Comparison of ENCODE assay signal across 1 cellular context in the genomic region with DNA sequence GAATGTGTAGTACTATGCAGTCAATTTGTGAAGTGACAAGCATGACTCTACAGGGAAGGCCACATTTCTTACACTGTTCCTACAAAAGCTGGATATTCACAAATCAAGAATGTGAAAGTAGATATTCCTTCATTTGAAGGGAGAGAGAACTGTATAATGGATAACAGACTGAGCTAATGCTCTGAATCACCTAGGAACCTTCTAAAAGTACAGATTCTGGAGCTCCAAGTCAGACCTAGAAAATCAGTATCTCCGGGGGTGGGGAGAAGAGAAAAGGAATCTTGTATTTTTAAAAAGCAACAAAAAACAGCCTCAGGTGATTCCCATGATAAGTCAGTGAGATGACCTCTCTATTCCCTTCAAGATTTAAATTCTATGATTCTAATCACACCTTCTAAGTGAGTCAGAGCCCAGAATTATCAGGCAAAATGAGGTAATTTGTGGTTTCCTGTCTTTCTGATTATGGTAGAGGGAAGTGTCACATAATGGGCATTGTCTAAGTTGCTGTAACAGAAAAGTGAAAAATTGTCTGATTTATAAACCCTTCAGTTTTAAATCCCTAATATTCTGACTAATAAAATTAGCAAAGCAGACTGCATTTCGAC.
A peak's percentile ranks its signal among the peaks of the same experiment; 100 is the strongest.
TF ChIP-seq lines count a peak whose summit lies in the region.

No MANE protein-coding gene starts in this region.

TF ChIP-seq in K562, 482 proteins besides CTCF, POLR2A, EP300 and RAD21 (continued from another document):
- TF ChIP-seq, protein P1, sequence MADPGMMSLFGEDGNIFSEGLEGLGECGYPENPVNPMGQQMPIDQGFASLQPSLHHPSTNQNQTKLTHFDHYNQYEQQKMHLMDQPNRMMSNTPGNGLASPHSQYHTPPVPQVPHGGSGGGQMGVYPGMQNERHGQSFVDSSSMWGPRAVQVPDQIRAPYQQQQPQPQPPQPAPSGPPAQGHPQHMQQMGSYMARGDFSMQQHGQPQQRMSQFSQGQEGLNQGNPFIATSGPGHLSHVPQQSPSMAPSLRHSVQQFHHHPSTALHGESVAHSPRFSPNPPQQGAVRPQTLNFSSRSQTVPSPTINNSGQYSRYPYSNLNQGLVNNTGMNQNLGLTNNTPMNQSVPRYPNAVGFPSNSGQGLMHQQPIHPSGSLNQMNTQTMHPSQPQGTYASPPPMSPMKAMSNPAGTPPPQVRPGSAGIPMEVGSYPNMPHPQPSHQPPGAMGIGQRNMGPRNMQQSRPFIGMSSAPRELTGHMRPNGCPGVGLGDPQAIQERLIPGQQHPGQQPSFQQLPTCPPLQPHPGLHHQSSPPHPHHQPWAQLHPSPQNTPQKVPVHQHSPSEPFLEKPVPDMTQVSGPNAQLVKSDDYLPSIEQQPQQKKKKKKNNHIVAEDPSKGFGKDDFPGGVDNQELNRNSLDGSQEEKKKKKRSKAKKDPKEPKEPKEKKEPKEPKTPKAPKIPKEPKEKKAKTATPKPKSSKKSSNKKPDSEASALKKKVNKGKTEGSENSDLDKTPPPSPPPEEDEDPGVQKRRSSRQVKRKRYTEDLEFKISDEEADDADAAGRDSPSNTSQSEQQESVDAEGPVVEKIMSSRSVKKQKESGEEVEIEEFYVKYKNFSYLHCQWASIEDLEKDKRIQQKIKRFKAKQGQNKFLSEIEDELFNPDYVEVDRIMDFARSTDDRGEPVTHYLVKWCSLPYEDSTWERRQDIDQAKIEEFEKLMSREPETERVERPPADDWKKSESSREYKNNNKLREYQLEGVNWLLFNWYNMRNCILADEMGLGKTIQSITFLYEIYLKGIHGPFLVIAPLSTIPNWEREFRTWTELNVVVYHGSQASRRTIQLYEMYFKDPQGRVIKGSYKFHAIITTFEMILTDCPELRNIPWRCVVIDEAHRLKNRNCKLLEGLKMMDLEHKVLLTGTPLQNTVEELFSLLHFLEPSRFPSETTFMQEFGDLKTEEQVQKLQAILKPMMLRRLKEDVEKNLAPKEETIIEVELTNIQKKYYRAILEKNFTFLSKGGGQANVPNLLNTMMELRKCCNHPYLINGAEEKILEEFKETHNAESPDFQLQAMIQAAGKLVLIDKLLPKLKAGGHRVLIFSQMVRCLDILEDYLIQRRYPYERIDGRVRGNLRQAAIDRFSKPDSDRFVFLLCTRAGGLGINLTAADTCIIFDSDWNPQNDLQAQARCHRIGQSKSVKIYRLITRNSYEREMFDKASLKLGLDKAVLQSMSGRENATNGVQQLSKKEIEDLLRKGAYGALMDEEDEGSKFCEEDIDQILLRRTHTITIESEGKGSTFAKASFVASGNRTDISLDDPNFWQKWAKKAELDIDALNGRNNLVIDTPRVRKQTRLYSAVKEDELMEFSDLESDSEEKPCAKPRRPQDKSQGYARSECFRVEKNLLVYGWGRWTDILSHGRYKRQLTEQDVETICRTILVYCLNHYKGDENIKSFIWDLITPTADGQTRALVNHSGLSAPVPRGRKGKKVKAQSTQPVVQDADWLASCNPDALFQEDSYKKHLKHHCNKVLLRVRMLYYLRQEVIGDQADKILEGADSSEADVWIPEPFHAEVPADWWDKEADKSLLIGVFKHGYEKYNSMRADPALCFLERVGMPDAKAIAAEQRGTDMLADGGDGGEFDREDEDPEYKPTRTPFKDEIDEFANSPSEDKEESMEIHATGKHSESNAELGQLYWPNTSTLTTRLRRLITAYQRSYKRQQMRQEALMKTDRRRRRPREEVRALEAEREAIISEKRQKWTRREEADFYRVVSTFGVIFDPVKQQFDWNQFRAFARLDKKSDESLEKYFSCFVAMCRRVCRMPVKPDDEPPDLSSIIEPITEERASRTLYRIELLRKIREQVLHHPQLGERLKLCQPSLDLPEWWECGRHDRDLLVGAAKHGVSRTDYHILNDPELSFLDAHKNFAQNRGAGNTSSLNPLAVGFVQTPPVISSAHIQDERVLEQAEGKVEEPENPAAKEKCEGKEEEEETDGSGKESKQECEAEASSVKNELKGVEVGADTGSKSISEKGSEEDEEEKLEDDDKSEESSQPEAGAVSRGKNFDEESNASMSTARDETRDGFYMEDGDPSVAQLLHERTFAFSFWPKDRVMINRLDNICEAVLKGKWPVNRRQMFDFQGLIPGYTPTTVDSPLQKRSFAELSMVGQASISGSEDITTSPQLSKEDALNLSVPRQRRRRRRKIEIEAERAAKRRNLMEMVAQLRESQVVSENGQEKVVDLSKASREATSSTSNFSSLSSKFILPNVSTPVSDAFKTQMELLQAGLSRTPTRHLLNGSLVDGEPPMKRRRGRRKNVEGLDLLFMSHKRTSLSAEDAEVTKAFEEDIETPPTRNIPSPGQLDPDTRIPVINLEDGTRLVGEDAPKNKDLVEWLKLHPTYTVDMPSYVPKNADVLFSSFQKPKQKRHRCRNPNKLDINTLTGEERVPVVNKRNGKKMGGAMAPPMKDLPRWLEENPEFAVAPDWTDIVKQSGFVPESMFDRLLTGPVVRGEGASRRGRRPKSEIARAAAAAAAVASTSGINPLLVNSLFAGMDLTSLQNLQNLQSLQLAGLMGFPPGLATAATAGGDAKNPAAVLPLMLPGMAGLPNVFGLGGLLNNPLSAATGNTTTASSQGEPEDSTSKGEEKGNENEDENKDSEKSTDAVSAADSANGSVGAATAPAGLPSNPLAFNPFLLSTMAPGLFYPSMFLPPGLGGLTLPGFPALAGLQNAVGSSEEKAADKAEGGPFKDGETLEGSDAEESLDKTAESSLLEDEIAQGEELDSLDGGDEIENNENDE (IDR thresholded peaks at IDR 0.05; ENCODE audit: low read depth, low read length): no peak
- no peak for TF ChIP-seq ADNP (tag; IDR thresholded peaks at IDR 0.05)
- no peak for TF ChIP-seq RNF2 (IDR thresholded peaks at IDR 0.05)
- no peak for TF ChIP-seq ETV5 (CRISPR knock-in tag; IDR thresholded peaks at IDR 0.05; ENCODE audit: low read depth)
- TF ChIP-seq, protein P2, sequence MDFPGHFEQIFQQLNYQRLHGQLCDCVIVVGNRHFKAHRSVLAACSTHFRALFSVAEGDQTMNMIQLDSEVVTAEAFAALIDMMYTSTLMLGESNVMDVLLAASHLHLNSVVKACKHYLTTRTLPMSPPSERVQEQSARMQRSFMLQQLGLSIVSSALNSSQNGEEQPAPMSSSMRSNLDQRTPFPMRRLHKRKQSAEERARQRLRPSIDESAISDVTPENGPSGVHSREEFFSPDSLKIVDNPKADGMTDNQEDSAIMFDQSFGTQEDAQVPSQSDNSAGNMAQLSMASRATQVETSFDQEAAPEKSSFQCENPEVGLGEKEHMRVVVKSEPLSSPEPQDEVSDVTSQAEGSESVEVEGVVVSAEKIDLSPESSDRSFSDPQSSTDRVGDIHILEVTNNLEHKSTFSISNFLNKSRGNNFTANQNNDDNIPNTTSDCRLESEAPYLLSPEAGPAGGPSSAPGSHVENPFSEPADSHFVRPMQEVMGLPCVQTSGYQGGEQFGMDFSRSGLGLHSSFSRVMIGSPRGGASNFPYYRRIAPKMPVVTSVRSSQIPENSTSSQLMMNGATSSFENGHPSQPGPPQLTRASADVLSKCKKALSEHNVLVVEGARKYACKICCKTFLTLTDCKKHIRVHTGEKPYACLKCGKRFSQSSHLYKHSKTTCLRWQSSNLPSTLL (IDR thresholded peaks at IDR 0.05): no peak
- TF ChIP-seq SAFB (IDR thresholded peaks at IDR 0.05; ENCODE audit: borderline replicate concordance, low read depth, low read length): no peak
- TF ChIP-seq, protein P3, sequence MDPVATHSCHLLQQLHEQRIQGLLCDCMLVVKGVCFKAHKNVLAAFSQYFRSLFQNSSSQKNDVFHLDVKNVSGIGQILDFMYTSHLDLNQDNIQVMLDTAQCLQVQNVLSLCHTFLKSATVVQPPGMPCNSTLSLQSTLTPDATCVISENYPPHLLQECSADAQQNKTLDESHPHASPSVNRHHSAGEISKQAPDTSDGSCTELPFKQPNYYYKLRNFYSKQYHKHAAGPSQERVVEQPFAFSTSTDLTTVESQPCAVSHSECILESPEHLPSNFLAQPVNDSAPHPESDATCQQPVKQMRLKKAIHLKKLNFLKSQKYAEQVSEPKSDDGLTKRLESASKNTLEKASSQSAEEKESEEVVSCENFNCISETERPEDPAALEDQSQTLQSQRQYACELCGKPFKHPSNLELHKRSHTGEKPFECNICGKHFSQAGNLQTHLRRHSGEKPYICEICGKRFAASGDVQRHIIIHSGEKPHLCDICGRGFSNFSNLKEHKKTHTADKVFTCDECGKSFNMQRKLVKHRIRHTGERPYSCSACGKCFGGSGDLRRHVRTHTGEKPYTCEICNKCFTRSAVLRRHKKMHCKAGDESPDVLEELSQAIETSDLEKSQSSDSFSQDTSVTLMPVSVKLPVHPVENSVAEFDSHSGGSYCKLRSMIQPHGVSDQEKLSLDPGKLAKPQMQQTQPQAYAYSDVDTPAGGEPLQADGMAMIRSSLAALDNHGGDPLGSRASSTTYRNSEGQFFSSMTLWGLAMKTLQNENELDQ (CRISPR knock-in tag; IDR thresholded peaks at IDR 0.05; ENCODE audit: borderline replicate concordance): no peak
- no peak for TF ChIP-seq BHLHE40 (IDR thresholded peaks at IDR 0.05; ENCODE audit: low read length)
- TF ChIP-seq, protein P4, sequence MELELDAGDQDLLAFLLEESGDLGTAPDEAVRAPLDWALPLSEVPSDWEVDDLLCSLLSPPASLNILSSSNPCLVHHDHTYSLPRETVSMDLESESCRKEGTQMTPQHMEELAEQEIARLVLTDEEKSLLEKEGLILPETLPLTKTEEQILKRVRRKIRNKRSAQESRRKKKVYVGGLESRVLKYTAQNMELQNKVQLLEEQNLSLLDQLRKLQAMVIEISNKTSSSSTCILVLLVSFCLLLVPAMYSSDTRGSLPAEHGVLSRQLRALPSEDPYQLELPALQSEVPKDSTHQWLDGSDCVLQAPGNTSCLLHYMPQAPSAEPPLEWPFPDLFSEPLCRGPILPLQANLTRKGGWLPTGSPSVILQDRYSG (tag; conservative IDR thresholded peaks at IDR 0.05; ENCODE audit: low read depth): no peak
- no peak for TF ChIP-seq KLF10 (CRISPR knock-in tag; IDR thresholded peaks at IDR 0.05)
- TF ChIP-seq ZNF133 (CRISPR knock-in tag; IDR thresholded peaks at IDR 0.05): no peak
- no peak for TF ChIP-seq CREM (IDR thresholded peaks at IDR 0.05; ENCODE audit: low read depth)
- TF ChIP-seq ZNF197 (CRISPR knock-in tag; IDR thresholded peaks at IDR 0.05; ENCODE audit: low read depth): no peak
- TF ChIP-seq SIN3A (IDR thresholded peaks at IDR 0.05; ENCODE audit: borderline replicate concordance in 2 of 2, control insufficient read depth in 1 of 2, low read depth in 2 of 2, low read length in 2 of 2): no peak
- TF ChIP-seq TOE1 (IDR thresholded peaks at IDR 0.05; ENCODE audit: borderline replicate concordance): no peak
- no peak for TF ChIP-seq TOE1 (CRISPR knock-in tag; IDR thresholded peaks at IDR 0.05; ENCODE audit: borderline replicate concordance, low read depth)
- TF ChIP-seq SOX6 (IDR thresholded peaks at IDR 0.05): peak; percentile 74
TF ChIP-seq in K562: peak in this region for 9.
